In genomic region chr10:29243750-29244149, GRCh38 we compare ENCODE assay signal across 11 cellular contexts. TPM values are rescaled to one million over a fixed set of nuclear protein-coding genes. Genes with fewer than 3 reads are reported as not detected.
DNase-seq lines count a peak whose midpoint lies in the region; ATAC-seq, FAIRE-seq and TF ChIP-seq lines count a peak whose summit lies in the region.
"Had no signal": no experiment of that assay in that cellular context is flagged by ENCODE, and none has a peak within 500 bp of the region (broad histone marks: within the 10 kb centered on the region; RNA-seq: fewer than 3 reads in every experiment).

No MANE protein-coding gene starts in this region.

- no peak overlapping the region for H4K8ac ChIP-seq in H1 (ENCODE audit: extremely low read depth, insufficient read depth, low read length)

- H3K79me1 ChIP-seq in H1 (ENCODE audit: low read depth, low read length) = no peaks in the 10 kb centered on the region

- no peaks in the 10 kb centered on the region for H3K4me1 Mint-ChIP-seq in osteocyte (ENCODE audit: unreplicated experiment)
- H3K4me1 Mint-ChIP-seq: activated naive CD8-positive, alpha-beta T cell treated with anti-CD3 and anti-CD28 coated beads, Interleukin-2, amount 10 ng/mL, durations not matched to agents 7 days and 5 days had no signal

- H2BK20ac ChIP-seq in H1 (ENCODE audit: low read length) = no peak overlapping the region

- H3K4me2 ChIP-seq in H1 (ENCODE audit: insufficient read depth in 1 of 2, low read depth in 2 of 2, low read length in 2 of 2) = no peak overlapping the region

- no peak overlapping the region for H2AK5ac ChIP-seq in H1 (ENCODE audit: low read depth, low read length)

- no peak overlapping the region for H3K18ac ChIP-seq in H1 (ENCODE audit: extremely low read depth, low read length)

- no peak overlapping the region for H3K4me3 Mint-ChIP-seq in osteocyte (ENCODE audit: unreplicated experiment)
- H3K4me3 Mint-ChIP-seq: activated naive CD8-positive, alpha-beta T cell treated with anti-CD3 and anti-CD28 coated beads, Interleukin-2, amount 10 ng/mL, durations not matched to agents 7 days and 5 days had no signal

- H3K27ac Mint-ChIP-seq in osteocyte (ENCODE audit: unreplicated experiment) = no peak overlapping the region
- H3K27ac Mint-ChIP-seq: activated naive CD8-positive, alpha-beta T cell treated with anti-CD3 and anti-CD28 coated beads, Interleukin-2, amount 10 ng/mL, durations not matched to agents 7 days and 5 days had no signal

- no peaks in the 10 kb centered on the region for H3K79me2 ChIP-seq in H1 (ENCODE audit: control insufficient read depth in 1 of 2, insufficient read depth in 2 of 2, low read length in 2 of 2)

- no peak for TF ChIP-seq POLR2A in H1 (IDR thresholded peaks at IDR 0.05; ENCODE audit: control extremely low read depth in 1 of 2, low read depth in 2 of 2, low read length in 2 of 2)

- 100% methylated on average over 1 of the region's 1 CpG; no CpG with 5 or more reads in 1 of the 2 experiments for WGBS in H1 (ENCODE audit: extremely low coverage in 1 of 2, insufficient coverage in 1 of 2, insufficient read length in 1 of 2, insufficient replicate concordance in 2 of 2, low coverage in 1 of 2, low lambda C conversion rate in 2 of 2, missing lambda C conversion rate in 1 of 2), 2 experiments

- no peak overlapping the region for H2AFZ ChIP-seq in H1 (ENCODE audit: low read length)

- peak; percentile 58 to 68 for TF ChIP-seq RAD21 in H1 (IDR thresholded peaks at IDR 0.05 in 1 of 2, conservative IDR thresholded peaks at IDR 0.05 in 1 of 2; ENCODE audit: low read depth in 2 of 2, low read length in 2 of 2)

- no peak overlapping the region for H2BK15ac ChIP-seq in H1 (ENCODE audit: low read length)

- no peak overlapping the region for H3K23ac ChIP-seq in H1 (ENCODE audit: insufficient read length)

- TF ChIP-seq CTCF in GM06990 (IDR thresholded peaks at IDR 0.05; ENCODE audit: insufficient read depth, low read length, poor library complexity, severe bottlenecking) (peak; percentile 29), LNCaP clone FGC (IDR thresholded peaks at IDR 0.05; ENCODE audit: control insufficient read depth, extremely low read depth, insufficient read depth) (peak; percentile 45), H1 (IDR thresholded peaks at IDR 0.05; ENCODE audit: control extremely low read depth in 1 of 3, insufficient read depth in 1 of 3, low read depth in 1 of 3, low read length in 3 of 3) (peak; percentile 48 to 80 (median 56)), osteocyte (IDR thresholded peaks at IDR 0.05) (peak; percentile 29)

- no peak for ATAC-seq in HG02870 (IDR thresholded peaks at IDR 0.05; ENCODE audit: unreplicated experiment)
- ATAC-seq in HG02970 (IDR thresholded peaks at IDR 0.05; ENCODE audit: low FRiP score, unreplicated experiment) = no peak

- H2BK120ac ChIP-seq in H1 (replicated peaks; ENCODE audit: low read depth, low read length) = no peak overlapping the region

- no peaks in the 10 kb centered on the region for H3K4me1 ChIP-seq in H1 (replicated peaks in 1 of 4; ENCODE audit: control insufficient read depth in 3 of 4, insufficient read depth in 4 of 4, low read length in 3 of 4)

- CTCF ChIA-PET in H1 (lab: Charles Lee; ENCODE audit: partially characterized antibody) = interaction anchor here (0.8 to 7.3 kb wide), 26 partner anchors 8 to 321 kb away, joined by 3 to 94 read pairs (median 3); no protein-coding TSS in a partner anchor

- no peak for TF ChIP-seq EP300 in H1 (IDR thresholded peaks at IDR 0.05; ENCODE audit: borderline replicate concordance in 1 of 2, low read depth in 2 of 2, low read length in 2 of 2)

- POLR2A ChIA-PET in H1 (lab: Charles Lee; ENCODE audit: partially characterized antibody) = no interaction called here

- no peak overlapping the region for H4K91ac ChIP-seq in H1 (replicated peaks; ENCODE audit: insufficient read length, low read length)

- H2BK12ac ChIP-seq in H1 (ENCODE audit: low read depth, low read length) = no peak overlapping the region

- H3K56ac ChIP-seq in H1 (replicated peaks; ENCODE audit: insufficient read length, low read depth, low read length) = no peak overlapping the region

- H4K20me1 ChIP-seq in H1 (replicated peaks in 1 of 2; ENCODE audit: control insufficient read depth in 1 of 2, insufficient read depth in 2 of 2, low read length in 2 of 2) = no peaks in the 10 kb centered on the region

- H2BK5ac ChIP-seq in H1 (ENCODE audit: low read depth, low read length) = no peak overlapping the region

- no peaks in the 10 kb centered on the region for H3K36me3 Mint-ChIP-seq in osteocyte (ENCODE audit: unreplicated experiment)
- H3K36me3 Mint-ChIP-seq: activated naive CD8-positive, alpha-beta T cell treated with anti-CD3 and anti-CD28 coated beads, Interleukin-2, amount 10 ng/mL, durations not matched to agents 7 days and 5 days had no signal

- H3K4me3 ChIP-seq in GM06990 (replicated peaks; ENCODE audit: low read depth, low read length) = no peak overlapping the region
- H3K4me3 ChIP-seq in LNCaP clone FGC (ENCODE audit: low read depth, low read length) = no peak overlapping the region
- H3K4me3 ChIP-seq in H1 (ENCODE audit: extremely low read depth in 1 of 4, insufficient read depth in 2 of 4, low read depth in 3 of 4, low read length in 4 of 4) = no peak overlapping the region

- DNase-seq in GM06990 (ENCODE audit: extremely low read depth, insufficient read length) (no peak), LNCaP clone FGC (ENCODE audit: low read depth) (no peak), H1 (ENCODE audit: low read depth in 1 of 2, low spot score in 2 of 2) (peak in 1 of 2 experiments; percentile 57), osteocyte (ENCODE audit: extremely low spot score, unreplicated experiment) (no peak)
- no peak for DNase-seq in stimulated activated CD4-positive, alpha-beta T cell treated with anti-CD3 and anti-CD28 coated beads, Interleukin-2, amount 100 ng/mL, for 24 hours
- DNase-seq: activated naive CD8-positive, alpha-beta T cell treated with anti-CD3 and anti-CD28 coated beads, Interleukin-2, amount 10 ng/mL, durations not matched to agents 7 days and 5 days; NCI-H2171 had no signal

- peaks cover 11% of the 10 kb centered on the region for H3K27me3 Mint-ChIP-seq in osteocyte (ENCODE audit: unreplicated experiment)

- no peak overlapping the region for H3K4ac ChIP-seq in H1 (replicated peaks; ENCODE audit: insufficient read length, low read depth, low read length)

- no peak overlapping the region for H3K27ac ChIP-seq in H1 (ENCODE audit: low read depth, low read length)
- H3K27ac ChIP-seq: HL-60 had no signal

- H3K27me3 ChIP-seq in GM06990 (replicated peaks; ENCODE audit: control insufficient read depth, insufficient read depth, low read length) (no peaks in the 10 kb centered on the region; the same call in none of the 2 replicates), H1 (replicated peaks in 1 of 4; ENCODE audit: control insufficient read depth in 3 of 4, extremely low read depth in 1 of 4, insufficient read depth in 3 of 4, low read length in 3 of 4) (no peaks in the 10 kb centered on the region)

- FAIRE-seq in H1 (lab: Jason Lieb, UNC) = peak; percentile 84

- no peak overlapping the region for H3K9ac ChIP-seq in H1 (replicated peaks in 1 of 4; ENCODE audit: extremely low read depth in 1 of 4, low read depth in 3 of 4, low read length in 3 of 4)

- no peak overlapping the region for H3K14ac ChIP-seq in H1 (ENCODE audit: insufficient read length)

- H3K36me3 ChIP-seq in GM06990 (ENCODE audit: control insufficient read depth, insufficient read depth, low read length) (no peaks in the 10 kb centered on the region), H1 (ENCODE audit: control insufficient read depth in 2 of 4, insufficient read depth in 4 of 4, low read length in 3 of 4) (no peaks in the 10 kb centered on the region)

- H4K5ac ChIP-seq in H1 (ENCODE audit: insufficient read length, low read depth, low read length) = no peak overlapping the region

- no peaks in the 10 kb centered on the region for H3K9me3 ChIP-seq in H1 (ENCODE audit: insufficient read depth in 2 of 2, low read depth in 1 of 2, low read length in 1 of 2)

- no peaks in the 10 kb centered on the region for H3K9me3 Mint-ChIP-seq in osteocyte (ENCODE audit: unreplicated experiment)
- H3K9me3 Mint-ChIP-seq: activated naive CD8-positive, alpha-beta T cell treated with anti-CD3 and anti-CD28 coated beads, Interleukin-2, amount 10 ng/mL, durations not matched to agents 7 days and 5 days had no signal

- H3K23me2 ChIP-seq in H1 (ENCODE audit: low read depth, low read length) = no peaks in the 10 kb centered on the region

TF ChIP-seq in H1, 55 proteins besides CTCF, POLR2A, EP300 and RAD21 (continues in another document):
- TF ChIP-seq KDM4A (IDR thresholded peaks at IDR 0.05; ENCODE audit: low read depth, low read length, severe bottlenecking) (no peak), SAP30 (IDR thresholded peaks at IDR 0.05; ENCODE audit: insufficient read depth, insufficient replicate concordance, low read length) (no peak), TCF12 (IDR thresholded peaks at IDR 0.05; ENCODE audit: low read depth, low read length) (no peak), GTF2F1 (IDR thresholded peaks at IDR 0.05; ENCODE audit: borderline replicate concordance, low read depth, low read length) (no peak), SUZ12 (IDR thresholded peaks at IDR 0.05; ENCODE audit: low read length) (no peak), CBX5 (IDR thresholded peaks at IDR 0.05; ENCODE audit: low read depth, low read length) (no peak)

RNA-seq across cellular contexts. Expression of gene LYZL1, which starts 45.1 kb away (rescaled TPM):
- not detected in 2 replicates for total RNA-seq in H1 (2021; fragmentation: NEBNext Ultra II Directional; extraction: Animal tissue kit (Norgen Biotek cat#: 25700))
- polyA plus RNA-seq in H1 (2011; rRNA removed) = not detected in 2 replicates
- polyA plus RNA-seq in H1 (2011; cell fraction: cytosol; rRNA removed) = not detected
- polyA plus RNA-seq in H1 (2011; cell fraction: nucleus; rRNA removed) = not detected
- not detected in 4 replicates for polyA plus RNA-seq in H1 (2012, experiment 1 of 2)
- not detected for polyA plus RNA-seq in H1 (2012, experiment 2 of 2)
- not detected for polyA plus RNA-seq in H1 (2013, experiment 1 of 2)
- not detected for polyA plus RNA-seq in H1 (2013, experiment 2 of 2)
- not detected in 2 replicates for polyA minus RNA-seq in H1 (2011; rRNA and poly(A)+ RNA removed)
- not detected for polyA minus RNA-seq in H1 (2011; cell fraction: cytosol; rRNA and poly(A)+ RNA removed)
- polyA minus RNA-seq in H1 (2011; cell fraction: nucleus; rRNA and poly(A)+ RNA removed) = not detected
- not detected in 2 replicates for total RNA-seq in osteocyte
- total RNA-seq: activated naive CD8-positive, alpha-beta T cell treated with anti-CD3 and anti-CD28 coated beads, Interleukin-2, amount 10 ng/mL, durations not matched to agents 7 days and 5 days had no signal
- polyA plus RNA-seq: neural cell had no signal
